12 cellular contexts compared by ENCODE assay signal in genomic region chr15:90479656-90480055, GRCh38. TPM values are rescaled to one million over a fixed set of nuclear protein-coding genes. Genes with fewer than 3 reads are reported as not detected.
DNase-seq lines count a peak whose midpoint lies in the region; ATAC-seq and TF ChIP-seq lines count a peak whose summit lies in the region.
"Had no signal": no experiment of that assay in that cellular context is flagged by ENCODE, and none has a peak within 500 bp of the region (broad histone marks: within the 10 kb centered on the region; RNA-seq: fewer than 3 reads in every experiment).

No MANE protein-coding gene starts in this region.

- no peaks in the 10 kb centered on the region for H3K9me3 ChIP-seq in HCT116 (ENCODE audit: control insufficient read depth in 1 of 2, insufficient read depth in 1 of 2, low read depth in 1 of 2, low read length in 2 of 2)
- no peaks in the 10 kb centered on the region for H3K9me3 ChIP-seq in hepatocyte (ENCODE audit: low read depth)
- no peaks in the 10 kb centered on the region for H3K9me3 ChIP-seq in thoracic aorta
- no peaks in the 10 kb centered on the region for H3K9me3 ChIP-seq in Peyer's patch
- H3K9me3 ChIP-seq: suprapubic skin had no signal

- WGBS in hepatocyte (ENCODE audit: low lambda C conversion rate, missing lambda C conversion rate) = 76% methylated on average over 5 of the region's 5 CpGs

- H3K4me3 ChIP-seq in HCT116 (replicated peaks in 1 of 2; ENCODE audit: low read depth in 1 of 2, low read length in 2 of 2) = no peak overlapping the region
- no peak overlapping the region for H3K4me3 ChIP-seq in hepatocyte
- no peak overlapping the region for H3K4me3 ChIP-seq in thoracic aorta
- no peak overlapping the region for H3K4me3 ChIP-seq in Peyer's patch
- H3K4me3 ChIP-seq: suprapubic skin had no signal

- POLR2A ChIA-PET in HCT116 (lab: Charles Lee) = no interaction called here

- no TSS peak for BruUV-seq in HCT116 (replicated peaks; lab: Mats Ljungman, UMichigan)

- peak; percentile 72 for ATAC-seq in HCT116
- peak; percentile 67 for ATAC-seq in SK-N-SH treated with all-trans-retinoic acid at 6 μM for 48 hours
- peak; percentile 56 for ATAC-seq in thoracic aorta (ENCODE audit: insufficient number of reproducible peaks, low FRiP score, low read depth)
- no peak for ATAC-seq in GM18909 (IDR thresholded peaks at IDR 0.05; ENCODE audit: poor library complexity, unreplicated experiment)
- ATAC-seq: activated CD8-positive, alpha-beta memory T cell treated with anti-CD3 and anti-CD28 coated beads, Interleukin-2, amount 10 ng/mL, durations not matched to agents 7 days and 5 days; left ventricle myocardium superior had no signal

- H3K27me3 ChIP-seq in HCT116 (ENCODE audit: insufficient read depth, low read length) = no peaks in the 10 kb centered on the region
- no peaks in the 10 kb centered on the region for H3K27me3 ChIP-seq in hepatocyte
- H3K27me3 ChIP-seq in thoracic aorta (replicated peaks; ENCODE audit: insufficient read depth) = no peaks in the 10 kb centered on the region
- no peaks in the 10 kb centered on the region for H3K27me3 ChIP-seq in Peyer's patch
- H3K27me3 ChIP-seq: suprapubic skin had no signal

- CTCF ChIA-PET in HCT116 (lab: Charles Lee) = interaction anchor here (1.4 to 5.2 kb wide), 3 partner anchors 159 to 186 kb away, joined by 4 to 57 read pairs (median 7); no protein-coding TSS in a partner anchor

- intact Hi-C loops in HCT116 (cut with micrococcal nuclease) = loop anchor here (5.0 to 10.0 kb wide), 4 partner anchors 57 to 408 kb away; no protein-coding TSS in a partner anchor

- no peak overlapping the region for H3K9ac ChIP-seq in HCT116 (ENCODE audit: low read length)

- H3K36me3 ChIP-seq in HCT116 (ENCODE audit: control insufficient read depth in 1 of 2, insufficient read depth in 2 of 2, low read length in 2 of 2) (peaks cover 18 to 28% of the 10 kb centered on the region in 2 experiments), hepatocyte (replicated peaks; ENCODE audit: insufficient read depth, low read depth) (no peaks in the 10 kb centered on the region), thoracic aorta (peaks cover 42% of the 10 kb centered on the region), Peyer's patch (peaks cover 0 to 75% (median 0%) of the 10 kb centered on the region in 3 donors)

- no peak overlapping the region for H2AFZ ChIP-seq in HCT116 (ENCODE audit: low read depth, low read length, poor library complexity, severe bottlenecking)
- no peak overlapping the region for H2AFZ ChIP-seq in hepatocyte

- H3K4me1 ChIP-seq in HCT116 (ENCODE audit: control insufficient read depth in 1 of 2, insufficient read depth in 2 of 2, low read length in 2 of 2) (peaks cover 22 to 28% of the 10 kb centered on the region in 2 experiments), hepatocyte (ENCODE audit: insufficient read depth) (no peaks in the 10 kb centered on the region), thoracic aorta (ENCODE audit: control insufficient read depth in 1 of 2, low read depth in 2 of 2) (peaks cover 0 to 21% of the 10 kb centered on the region in 2 donors), Peyer's patch (peaks cover 0 to 5% (median 0%) of the 10 kb centered on the region in 4 donors)

- H3K79me2 ChIP-seq in HCT116 (ENCODE audit: insufficient read depth, low read length) (no peaks in the 10 kb centered on the region), hepatocyte (no peaks in the 10 kb centered on the region)

- RAD21 ChIA-PET in HCT116 (lab: Charles Lee; ENCODE audit: low non-redundant PET in 1 of 2, low total read pairs in 2 of 2, uncharacterized antibody in 2 of 2, unreplicated experiment in 2 of 2) = interaction anchor here (1.3 to 1.6 kb wide), 2 partner anchors 160 kb away, joined by 4 to 5 read pairs; no protein-coding TSS in a partner anchor

- TF ChIP-seq POLR2A in HCT116 (IDR thresholded peaks at IDR 0.05; ENCODE audit: borderline replicate concordance, extremely low read depth, insufficient read depth, insufficient read length) (no peak), Peyer's patch (IDR thresholded peaks at IDR 0.05) (no peak)

- peak overlapping the region; percentile 24; the same call in 1 of the 2 replicates for H3K4me2 ChIP-seq in HCT116 (ENCODE audit: low read length)
- H3K4me2 ChIP-seq in hepatocyte = no peak overlapping the region

- no peak for TF ChIP-seq RAD21 in HCT116 (IDR thresholded peaks at IDR 0.05; ENCODE audit: low read depth)

- H3K9me2 ChIP-seq in HCT116 (ENCODE audit: insufficient read depth) (no peaks in the 10 kb centered on the region), hepatocyte (replicated peaks; ENCODE audit: insufficient read depth) (no peaks in the 10 kb centered on the region)

- DNase-seq in HCT116 (ENCODE audit: low read depth, low spot score) (peak; percentile 10), hepatocyte (ENCODE audit: low spot score) (peak; percentile 13), thoracic aorta (ENCODE audit: low spot score) (no peak), Peyer's patch (no peak), NK-92 (lab: John Stamatoyannopoulos, UW; ENCODE audit: unreplicated experiment) (no peak)
- DNase-seq: activated CD8-positive, alpha-beta memory T cell treated with anti-CD3 and anti-CD28 coated beads, Interleukin-2, amount 10 ng/mL, durations not matched to agents 7 days and 5 days; left ventricle myocardium superior; NCI-H1092; NCI-H510A had no signal

- no peaks in the 10 kb centered on the region for H4K20me1 ChIP-seq in HCT116 (ENCODE audit: insufficient read depth)
- no peaks in the 10 kb centered on the region for H4K20me1 ChIP-seq in hepatocyte (ENCODE audit: insufficient read depth, poor library complexity, severe bottlenecking)

- no peak for TF ChIP-seq CTCF in HCT116 (IDR thresholded peaks at IDR 0.05 in 2 of 3, conservative IDR thresholded peaks at IDR 0.05 in 1 of 3; ENCODE audit: borderline replicate concordance in 1 of 3, insufficient read depth in 1 of 3, low read depth in 2 of 3, low read length in 2 of 3)
- TF ChIP-seq CTCF in hepatocyte (IDR thresholded peaks at IDR 0.05; ENCODE audit: poor library complexity) = no peak
- no peak for TF ChIP-seq CTCF in thoracic aorta (IDR thresholded peaks at IDR 0.05)
- TF ChIP-seq CTCF in Peyer's patch (IDR thresholded peaks at IDR 0.05) = no peak

- H3K27ac ChIP-seq in HCT116 (ENCODE audit: low read depth, low read length) (peak overlapping the region; percentile 47), hepatocyte (no peak overlapping the region), thoracic aorta (peak overlapping the region; percentile 45), Peyer's patch (no peak overlapping the region)

TF ChIP-seq in HCT116, 20 proteins besides CTCF, POLR2A, EP300 and RAD21:
- TF ChIP-seq EZH2phosphoT487 (IDR thresholded peaks at IDR 0.05; ENCODE audit: borderline replicate concordance) = no peak
- TF ChIP-seq ZFX (IDR thresholded peaks at IDR 0.05) = no peak
- TF ChIP-seq CEBPB (IDR thresholded peaks at IDR 0.05; ENCODE audit: low read depth) = 0 out of 2 replicates have a peak, but pooled peaks have one; percentile 16
- no peak for TF ChIP-seq SIN3A (IDR thresholded peaks at IDR 0.05; ENCODE audit: low read depth)

TF ChIP-seq in SK-N-SH treated with all-trans-retinoic acid at 6 μM for 48 hours, 23 proteins besides CTCF, POLR2A, EP300 and RAD21 (continues in another document):
- no peak for TF ChIP-seq ZNF565 (CRISPR knock-in tag; conservative IDR thresholded peaks at IDR 0.05; ENCODE audit: low read depth)
- no peak for TF ChIP-seq ZNF8 (CRISPR knock-in tag; IDR thresholded peaks at IDR 0.05)
- no peak for TF ChIP-seq ZFP30 (CRISPR knock-in tag; IDR thresholded peaks at IDR 0.05)
- TF ChIP-seq ZFP3 (CRISPR knock-in tag; IDR thresholded peaks at IDR 0.05) = no peak
- TF ChIP-seq TCF4 (CRISPR knock-in tag; IDR thresholded peaks at IDR 0.05; ENCODE audit: borderline replicate concordance) = no peak
- TF ChIP-seq OSR1 (CRISPR knock-in tag; IDR thresholded peaks at IDR 0.05) = no peak
- TF ChIP-seq, protein P1, sequence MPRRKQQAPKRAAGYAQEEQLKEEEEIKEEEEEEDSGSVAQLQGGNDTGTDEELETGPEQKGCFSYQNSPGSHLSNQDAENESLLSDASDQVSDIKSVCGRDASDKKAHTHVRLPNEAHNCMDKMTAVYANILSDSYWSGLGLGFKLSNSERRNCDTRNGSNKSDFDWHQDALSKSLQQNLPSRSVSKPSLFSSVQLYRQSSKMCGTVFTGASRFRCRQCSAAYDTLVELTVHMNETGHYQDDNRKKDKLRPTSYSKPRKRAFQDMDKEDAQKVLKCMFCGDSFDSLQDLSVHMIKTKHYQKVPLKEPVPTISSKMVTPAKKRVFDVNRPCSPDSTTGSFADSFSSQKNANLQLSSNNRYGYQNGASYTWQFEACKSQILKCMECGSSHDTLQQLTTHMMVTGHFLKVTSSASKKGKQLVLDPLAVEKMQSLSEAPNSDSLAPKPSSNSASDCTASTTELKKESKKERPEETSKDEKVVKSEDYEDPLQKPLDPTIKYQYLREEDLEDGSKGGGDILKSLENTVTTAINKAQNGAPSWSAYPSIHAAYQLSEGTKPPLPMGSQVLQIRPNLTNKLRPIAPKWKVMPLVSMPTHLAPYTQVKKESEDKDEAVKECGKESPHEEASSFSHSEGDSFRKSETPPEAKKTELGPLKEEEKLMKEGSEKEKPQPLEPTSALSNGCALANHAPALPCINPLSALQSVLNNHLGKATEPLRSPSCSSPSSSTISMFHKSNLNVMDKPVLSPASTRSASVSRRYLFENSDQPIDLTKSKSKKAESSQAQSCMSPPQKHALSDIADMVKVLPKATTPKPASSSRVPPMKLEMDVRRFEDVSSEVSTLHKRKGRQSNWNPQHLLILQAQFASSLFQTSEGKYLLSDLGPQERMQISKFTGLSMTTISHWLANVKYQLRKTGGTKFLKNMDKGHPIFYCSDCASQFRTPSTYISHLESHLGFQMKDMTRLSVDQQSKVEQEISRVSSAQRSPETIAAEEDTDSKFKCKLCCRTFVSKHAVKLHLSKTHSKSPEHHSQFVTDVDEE (CRISPR knock-in tag; IDR thresholded peaks at IDR 0.05) = no peak
- TF ChIP-seq CREB5 (CRISPR knock-in tag; IDR thresholded peaks at IDR 0.05; ENCODE audit: low read depth) = no peak
- TF ChIP-seq TOX (CRISPR knock-in tag; IDR thresholded peaks at IDR 0.05; ENCODE audit: borderline replicate concordance) = no peak
- TF ChIP-seq ESRRG (CRISPR knock-in tag; IDR thresholded peaks at IDR 0.05) = no peak

RNA-seq across cellular contexts. Expression of gene CRTC3, which starts 50.1 kb away (rescaled TPM):
- total RNA-seq in HCT116 (2021; ENCODE audit: unreplicated experiment) (20.7 TPM), hepatocyte (15.3 and 15.7 TPM in 2 replicates), thoracic aorta (10 to 100 TPM; 73.2 to 89.8 TPM), Peyer's patch (10 to 100 TPM; 19.8 to 33.1 (median 25.9) TPM)
- polyA plus RNA-seq in HCT116 (2012) = 13.8 and 15.2 TPM in 2 replicates
- polyA plus RNA-seq in hepatocyte = 17.6 and 18.5 TPM in 2 replicates

Comparison
In these comparisons a context has a peak if more than half of its experiments do, and no peak if none do; other contexts are left out.
1. DNase-seq: peak in HCT116 (single experiment) and hepatocyte (single experiment); none in thoracic aorta (single experiment), Peyer's patch (0 of 3) and NK-92 (single experiment).
2. H3K27ac ChIP-seq: peak in HCT116 (single experiment) and thoracic aorta (2 of 2); none in hepatocyte (single experiment) and Peyer's patch (0 of 4).